ENCODE assay signal across 16 cellular contexts in genomic region chr6:106476326-106477105, GRCh38.
DNase-seq lines count a peak whose midpoint lies in the region; ATAC-seq and TF ChIP-seq lines count a peak whose summit lies in the region.
"Had no signal": no experiment of that assay in that cellular context is flagged by ENCODE, and none has a peak within 500 bp of the region (broad histone marks: within the 10 kb centered on the region; RNA-seq: fewer than 3 reads in every experiment).

No MANE protein-coding gene starts in this region.

- no peak overlapping the region for H2AFZ ChIP-seq in H9 (ENCODE audit: low read length)

- H3T11ph ChIP-seq in H9 (ENCODE audit: low read length): no peak overlapping the region

- H3K4me3 ChIP-seq in esophagus (ENCODE audit: low read depth in 1 of 2, low read length in 2 of 2) (no peak overlapping the region), retinal pigment epithelial cell (ENCODE audit: low read length) (no peak overlapping the region)
- H3K4me3 ChIP-seq: dorsolateral prefrontal cortex, sigmoid colon, uterus had no signal

- TF ChIP-seq CTCF in retinal pigment epithelial cell (conservative IDR thresholded peaks at IDR 0.05; ENCODE audit: low read depth, low read length) (no peak), H9 (conservative IDR thresholded peaks at IDR 0.05) (no peak)

- H3K27ac ChIP-seq in esophagus (ENCODE audit: low read depth in 2 of 2, low read length in 1 of 2) (peak overlapping the region; percentile 63 to 70), H9 (ENCODE audit: insufficient read length, low read depth, low read length) (no peak overlapping the region)
- H3K27ac ChIP-seq: dorsolateral prefrontal cortex, sigmoid colon, uterus had no signal

- no peaks in the 10 kb centered on the region for H3K27me3 ChIP-seq in esophagus (ENCODE audit: control insufficient read depth in 1 of 2, insufficient read depth in 2 of 2, low read length in 2 of 2)
- no peaks in the 10 kb centered on the region; the same call in 1 of the 2 replicates for H3K27me3 ChIP-seq in H9 (ENCODE audit: insufficient read depth, low read length)
- H3K27me3 ChIP-seq: sigmoid colon, uterus had no signal

- no peak overlapping the region for H2BK120ac ChIP-seq in H9 (ENCODE audit: low read depth, low read length, poor library complexity, severe bottlenecking)

- H3K9ac ChIP-seq in H9 (ENCODE audit: extremely low read depth, insufficient read length, low read length): no peak overlapping the region

- H3K9me3 ChIP-seq in esophagus (ENCODE audit: control insufficient read depth in 2 of 2, insufficient read depth in 1 of 2, low read depth in 1 of 2, low read length in 1 of 2): no peaks in the 10 kb centered on the region
- H3K9me3 ChIP-seq in H9 (ENCODE audit: control insufficient read depth, low read depth, low read length): no peaks in the 10 kb centered on the region
- H3K9me3 ChIP-seq: Caco-2, sigmoid colon, uterus had no signal

- peaks cover 0 to 6% of the 10 kb centered on the region in 2 donors for H3K4me1 ChIP-seq in esophagus (ENCODE audit: control insufficient read depth in 2 of 2, insufficient read depth in 2 of 2, low read length in 1 of 2)
- H3K4me1 ChIP-seq in H9 (ENCODE audit: insufficient read depth, low read length): no peaks in the 10 kb centered on the region; the same call in 1 of the 2 replicates
- H3K4me1 ChIP-seq: Caco-2, uterus had no signal

- no peak overlapping the region for H3K27ac Mint-ChIP-seq in activated T-cell treated with anti-CD3 and anti-CD28 coated beads, Interleukin-2, amount 50 U/mL, for 24 hours
- no peak overlapping the region for H3K27ac Mint-ChIP-seq in H9
- H3K27ac Mint-ChIP-seq: stimulated activated memory B cell treated with anti-CD40 and anti-IgM and Interleukin-4, amounts not matched to agents 10 μg/mL and 1 μg/mL and 100 μg/mL, for 72 hours; T-helper 17 cell had no signal

- no peak overlapping the region for H2BK20ac ChIP-seq in H9 (ENCODE audit: low read depth, low read length, poor library complexity, severe bottlenecking)

- 39 to 40% methylated on average over 2 of the region's 2 CpGs for WGBS in esophagus, 2 donors
- no CpG with 5 or more reads among the region's 2 CpGs for whole genome bisulfite sequencing in H9 (ENCODE audit: extremely low coverage, insufficient read length, low lambda C conversion rate)

- no peak overlapping the region for H3K4ac ChIP-seq in H9 (ENCODE audit: low read depth, low read length)

- H3K23me2 ChIP-seq in H9 (ENCODE audit: insufficient read length, low read depth, low read length, poor library complexity, severe bottlenecking): no peaks in the 10 kb centered on the region

- no peak overlapping the region for H2BK12ac ChIP-seq in H9 (ENCODE audit: insufficient read length, low read depth, low read length)

- H3K27me3 Mint-ChIP-seq in activated T-cell treated with anti-CD3 and anti-CD28 coated beads, Interleukin-2, amount 50 U/mL, for 4 hours (ENCODE audit: low read depth): no peaks in the 10 kb centered on the region
- H3K27me3 Mint-ChIP-seq in activated T-cell treated with anti-CD3 and anti-CD28 coated beads, Interleukin-2, amount 50 U/mL, for 24 hours: no peaks in the 10 kb centered on the region
- H3K27me3 Mint-ChIP-seq in H9 (ENCODE audit: low read depth): no peaks in the 10 kb centered on the region; the same call in 1 of the 2 replicates
- H3K27me3 Mint-ChIP-seq: stimulated activated memory B cell treated with anti-CD40 and anti-IgM and Interleukin-4, amounts not matched to agents 10 μg/mL and 1 μg/mL and 100 μg/mL, for 72 hours had no signal

- H4K8ac ChIP-seq in H9 (replicated peaks; ENCODE audit: insufficient read length, low read depth, low read length): no peak overlapping the region

- peaks cover 2% of the 10 kb centered on the region; the same call in 1 of the 2 replicates for H3K79me2 ChIP-seq in H9 (ENCODE audit: insufficient read depth, low read length)

- no peak overlapping the region for H2AK5ac ChIP-seq in H9 (ENCODE audit: insufficient read length, low read length)

- H3K14ac ChIP-seq in H9 (ENCODE audit: insufficient read depth, low read length): no peak overlapping the region

- ATAC-seq in activated T-cell treated with anti-CD3 and anti-CD28 coated beads, Interleukin-2, amount 50 U/mL, for 4 hours: peak; percentile 45 to 50
- ATAC-seq: stimulated activated memory B cell treated with anti-CD40 and anti-IgM and Interleukin-4, amounts not matched to agents 10 μg/mL and 1 μg/mL and 100 μg/mL, for 72 hours; T-helper 17 cell had no signal

- no peaks in the 10 kb centered on the region for H3K36me3 Mint-ChIP-seq in activated T-cell treated with anti-CD3 and anti-CD28 coated beads, Interleukin-2, amount 50 U/mL, for 4 hours (ENCODE audit: insufficient read depth)
- no peaks in the 10 kb centered on the region for H3K36me3 Mint-ChIP-seq in activated T-cell treated with anti-CD3 and anti-CD28 coated beads, Interleukin-2, amount 50 U/mL, for 24 hours (ENCODE audit: low read depth)
- peaks cover 0 to 2% (median 0%) of the 10 kb centered on the region in 3 experiments; a peak in 1 of 7 replicates for H3K36me3 Mint-ChIP-seq in H9 (ENCODE audit: insufficient read depth in 1 of 3, low read depth in 3 of 3)
- H3K36me3 Mint-ChIP-seq: stimulated activated memory B cell treated with anti-CD40 and anti-IgM and Interleukin-4, amounts not matched to agents 10 μg/mL and 1 μg/mL and 100 μg/mL, for 72 hours had no signal

- no peaks in the 10 kb centered on the region for H3K9me3 Mint-ChIP-seq in activated T-cell treated with anti-CD3 and anti-CD28 coated beads, Interleukin-2, amount 50 U/mL, for 4 hours
- no peaks in the 10 kb centered on the region for H3K9me3 Mint-ChIP-seq in activated T-cell treated with anti-CD3 and anti-CD28 coated beads, Interleukin-2, amount 50 U/mL, for 24 hours
- peaks cover 2 to 3% of the 10 kb centered on the region in 2 experiments; a peak in 2 of 5 replicates for H3K9me3 Mint-ChIP-seq in H9
- H3K9me3 Mint-ChIP-seq: stimulated activated memory B cell treated with anti-CD40 and anti-IgM and Interleukin-4, amounts not matched to agents 10 μg/mL and 1 μg/mL and 100 μg/mL, for 72 hours had no signal

- H4K20me1 ChIP-seq in H9 (ENCODE audit: control insufficient read depth, insufficient read depth, insufficient read length): no peaks in the 10 kb centered on the region

- no peak overlapping the region for H3K56ac ChIP-seq in H9 (ENCODE audit: insufficient read length, low read depth, low read length)

- no peak overlapping the region for H2BK5ac ChIP-seq in H9 (ENCODE audit: insufficient read length, low read length)

- no peak overlapping the region for H3K23ac ChIP-seq in H9 (ENCODE audit: insufficient read length, low read depth, low read length)

- no peak overlapping the region for H3K18ac ChIP-seq in H9 (ENCODE audit: insufficient read length, low read depth, low read length)

- H3K4me3 Mint-ChIP-seq in activated T-cell treated with anti-CD3 and anti-CD28 coated beads, Interleukin-2, amount 50 U/mL, for 4 hours: no peak overlapping the region
- no peak overlapping the region for H3K4me3 Mint-ChIP-seq in activated T-cell treated with anti-CD3 and anti-CD28 coated beads, Interleukin-2, amount 50 U/mL, for 24 hours
- H3K4me3 Mint-ChIP-seq in H9: no peak overlapping the region
- H3K4me3 Mint-ChIP-seq: stimulated activated memory B cell treated with anti-CD40 and anti-IgM and Interleukin-4, amounts not matched to agents 10 μg/mL and 1 μg/mL and 100 μg/mL, for 72 hours; T-helper 17 cell had no signal

- H4K5ac ChIP-seq in H9 (ENCODE audit: insufficient read length, low read depth, low read length): no peak overlapping the region

- DNase-seq in activated T-cell treated with anti-CD3 and anti-CD28 coated beads, Interleukin-2, amount 50 U/mL, for 4 hours: no peak
- DNase-seq in activated T-cell treated with anti-CD3 and anti-CD28 coated beads, Interleukin-2, amount 50 U/mL, for 24 hours: no peak
- peak; percentile 50 for DNase-seq in RKO (ENCODE audit: low spot score)
- peak; percentile 88 for DNase-seq in retinal pigment epithelial cell (ENCODE audit: low read depth)
- no peak for DNase-seq in NCI-H510A treated with DMSO at 0.1 percent for 48 hours (lab: John Stamatoyannopoulos, UW)
- no peak for DNase-seq in 8988T
- no peak for DNase-seq in H9
- DNase-seq: activated CD4-positive, alpha-beta T cell treated with anti-CD3 and anti-CD28 coated beads for 4 hours; Caco-2; dorsolateral prefrontal cortex; NCI-H1436 treated with DMSO at 0.1 percent for 48 hours; sigmoid colon; T-helper 17 cell; uterus had no signal

- H3K4me1 Mint-ChIP-seq in activated T-cell treated with anti-CD3 and anti-CD28 coated beads, Interleukin-2, amount 50 U/mL, for 4 hours (ENCODE audit: low read depth): peaks cover 10% of the 10 kb centered on the region
- peaks cover 9% of the 10 kb centered on the region for H3K4me1 Mint-ChIP-seq in activated T-cell treated with anti-CD3 and anti-CD28 coated beads, Interleukin-2, amount 50 U/mL, for 24 hours (ENCODE audit: low read depth)
- peaks cover 2 to 3% of the 10 kb centered on the region in 2 experiments; a peak in 3 of 4 replicates for H3K4me1 Mint-ChIP-seq in H9

- no peak overlapping the region for H2BK15ac ChIP-seq in H9 (ENCODE audit: low read depth, low read length)

- no peak overlapping the region for H4K91ac ChIP-seq in H9 (ENCODE audit: insufficient read length, low read depth, low read length)

- H3K79me1 ChIP-seq in H9 (ENCODE audit: insufficient read depth, low read depth, low read length, poor library complexity, severe bottlenecking): no peaks in the 10 kb centered on the region

- H3K4me2 ChIP-seq in H9 (ENCODE audit: insufficient read depth, insufficient read length, low read length): no peak overlapping the region

- no peaks in the 10 kb centered on the region for H3K36me3 ChIP-seq in esophagus (ENCODE audit: control insufficient read depth in 2 of 2, insufficient read depth in 2 of 2, low read length in 1 of 2)
- H3K36me3 ChIP-seq: sigmoid colon, uterus had no signal

Comparison
In these comparisons a context has a peak if more than half of its experiments do, and no peak if none do; other contexts are left out.
1. DNase-seq: peak in RKO (single experiment) and retinal pigment epithelial cell (single experiment); none in activated T-cell treated with anti-CD3 and anti-CD28 coated beads, Interleukin-2, amount 50 U/mL, for 4 hours (single experiment), activated T-cell treated with anti-CD3 and anti-CD28 coated beads, Interleukin-2, amount 50 U/mL, for 24 hours (single experiment), NCI-H510A treated with DMSO at 0.1 percent for 48 hours (single experiment), 8988T (single experiment) and H9 (single experiment).